1 cellular context compared by ENCODE assay signal in the genomic region with DNA sequence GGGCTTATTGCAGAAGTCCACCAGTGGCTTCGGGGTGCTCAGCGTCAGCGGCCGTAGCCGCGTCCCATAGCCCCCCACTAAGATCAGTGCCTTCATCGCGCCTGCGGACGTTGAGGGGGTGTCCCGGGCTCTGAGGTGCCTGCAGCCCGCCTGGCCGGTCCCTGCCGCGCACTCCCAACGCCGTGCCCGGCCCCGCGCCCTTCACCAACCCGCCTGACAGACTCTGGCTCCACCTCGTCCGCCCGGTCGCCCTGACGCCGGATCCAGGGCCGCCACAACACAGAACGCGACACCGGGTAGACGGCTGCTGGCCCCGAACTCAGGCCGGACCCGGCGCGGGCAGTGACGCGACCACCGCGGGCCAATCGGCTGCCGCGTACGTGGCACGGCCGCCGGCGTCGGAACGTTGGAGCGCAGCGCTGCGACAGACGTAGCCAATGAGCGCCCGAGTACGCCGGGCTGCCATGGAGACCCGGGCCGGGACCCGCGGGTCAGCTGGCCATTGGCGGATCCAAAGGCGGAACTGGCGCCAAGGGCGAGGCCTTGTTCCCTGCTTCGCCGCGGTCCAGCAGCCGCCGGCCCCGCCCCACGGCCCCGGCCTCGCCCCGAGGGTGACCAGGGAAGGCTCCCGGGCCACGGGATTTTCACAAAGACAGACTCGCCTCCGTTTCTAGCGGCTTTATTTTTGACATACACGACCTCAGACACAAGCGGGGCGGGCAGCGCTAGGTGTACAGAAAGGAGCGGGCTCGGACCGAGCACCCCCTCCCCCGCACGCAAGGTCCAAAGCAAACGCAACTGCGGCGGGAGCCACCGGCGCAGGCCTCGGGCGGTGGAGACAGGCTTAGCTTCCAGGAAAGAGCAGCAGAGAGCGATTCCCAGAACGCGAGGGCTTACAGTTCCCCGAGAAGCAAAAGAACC.
TF ChIP-seq lines count a peak whose summit lies in the region.

Gene GMPPB, minus strand, starts transcription at position 321 of the 921 bp plus-strand sequence. Its CDS starts 225 bp downstream, at position 96.

TF ChIP-seq in WTC11, 78 proteins besides CTCF, POLR2A, EP300 and RAD21 (continued from another document and continues in another):
- 0 out of 2 replicates have a peak, but pooled peaks have one; percentile 36 for TF ChIP-seq AFF4 (CRISPR knock-in tag; IDR thresholded peaks at IDR 0.05; ENCODE audit: borderline replicate concordance)
- TF ChIP-seq, protein P1, sequence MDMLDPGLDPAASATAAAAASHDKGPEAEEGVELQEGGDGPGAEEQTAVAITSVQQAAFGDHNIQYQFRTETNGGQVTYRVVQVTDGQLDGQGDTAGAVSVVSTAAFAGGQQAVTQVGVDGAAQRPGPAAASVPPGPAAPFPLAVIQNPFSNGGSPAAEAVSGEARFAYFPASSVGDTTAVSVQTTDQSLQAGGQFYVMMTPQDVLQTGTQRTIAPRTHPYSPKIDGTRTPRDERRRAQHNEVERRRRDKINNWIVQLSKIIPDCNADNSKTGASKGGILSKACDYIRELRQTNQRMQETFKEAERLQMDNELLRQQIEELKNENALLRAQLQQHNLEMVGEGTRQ (CRISPR knock-in tag; IDR thresholded peaks at IDR 0.05) = peak; percentile 82
- peak; percentile 50; the same call in 1 of the 2 replicates for TF ChIP-seq ETV6 (CRISPR knock-in tag; IDR thresholded peaks at IDR 0.05)
- peak; percentile 6; the same call in 1 of the 2 replicates for TF ChIP-seq ZBTB21 (CRISPR knock-in tag; IDR thresholded peaks at IDR 0.05; ENCODE audit: borderline replicate concordance)
- no peak for TF ChIP-seq NR1H2 (CRISPR knock-in tag; IDR thresholded peaks at IDR 0.05)
- no peak for TF ChIP-seq ZNF512 (CRISPR knock-in tag; IDR thresholded peaks at IDR 0.05; ENCODE audit: borderline replicate concordance)
- peak; percentile 76; the same call in 1 of the 2 replicates for TF ChIP-seq MYBL2 (CRISPR knock-in tag; IDR thresholded peaks at IDR 0.05)
- peak; percentile 97 for TF ChIP-seq CREM (CRISPR knock-in tag; IDR thresholded peaks at IDR 0.05)
- TF ChIP-seq ZNF219 (CRISPR knock-in tag; IDR thresholded peaks at IDR 0.05; ENCODE audit: borderline replicate concordance) = no peak
- TF ChIP-seq, protein P2, sequence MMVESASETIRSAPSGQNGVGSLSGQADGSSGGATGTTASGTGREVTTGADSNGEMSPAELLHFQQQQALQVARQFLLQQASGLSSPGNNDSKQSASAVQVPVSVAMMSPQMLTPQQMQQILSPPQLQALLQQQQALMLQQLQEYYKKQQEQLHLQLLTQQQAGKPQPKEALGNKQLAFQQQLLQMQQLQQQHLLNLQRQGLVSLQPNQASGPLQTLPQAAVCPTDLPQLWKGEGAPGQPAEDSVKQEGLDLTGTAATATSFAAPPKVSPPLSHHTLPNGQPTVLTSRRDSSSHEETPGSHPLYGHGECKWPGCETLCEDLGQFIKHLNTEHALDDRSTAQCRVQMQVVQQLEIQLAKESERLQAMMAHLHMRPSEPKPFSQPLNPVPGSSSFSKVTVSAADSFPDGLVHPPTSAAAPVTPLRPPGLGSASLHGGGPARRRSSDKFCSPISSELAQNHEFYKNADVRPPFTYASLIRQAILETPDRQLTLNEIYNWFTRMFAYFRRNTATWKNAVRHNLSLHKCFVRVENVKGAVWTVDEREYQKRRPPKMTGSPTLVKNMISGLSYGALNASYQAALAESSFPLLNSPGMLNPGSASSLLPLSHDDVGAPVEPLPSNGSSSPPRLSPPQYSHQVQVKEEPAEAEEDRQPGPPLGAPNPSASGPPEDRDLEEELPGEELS (CRISPR knock-in tag; IDR thresholded peaks at IDR 0.05) = peak; percentile 56; the same call in 1 of the 2 replicates
- TF ChIP-seq NR3C1 (CRISPR knock-in tag; conservative IDR thresholded peaks at IDR 0.05; ENCODE audit: low read depth) = peak; percentile 83; the same call in 1 of the 2 replicates
- TF ChIP-seq SMAD4 (CRISPR knock-in tag; IDR thresholded peaks at IDR 0.05) = no peak; the same call in 1 of the 2 replicates
- TF ChIP-seq, protein P3, sequence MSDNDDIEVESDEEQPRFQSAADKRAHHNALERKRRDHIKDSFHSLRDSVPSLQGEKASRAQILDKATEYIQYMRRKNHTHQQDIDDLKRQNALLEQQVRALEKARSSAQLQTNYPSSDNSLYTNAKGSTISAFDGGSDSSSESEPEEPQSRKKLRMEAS (CRISPR knock-in tag; IDR thresholded peaks at IDR 0.05) = peak; percentile 73; the same call in 1 of the 2 replicates
- peak; percentile 59; the same call in 1 of the 2 replicates for TF ChIP-seq ATF1 (CRISPR knock-in tag; IDR thresholded peaks at IDR 0.05)
- TF ChIP-seq ZNF138 (CRISPR knock-in tag; conservative IDR thresholded peaks at IDR 0.05) = peak; percentile 57; the same call in 1 of the 2 replicates
- TF ChIP-seq SP1 (CRISPR knock-in tag; conservative IDR thresholded peaks at IDR 0.05) = peak; percentile 78
- TF ChIP-seq TEAD1 (CRISPR knock-in tag; IDR thresholded peaks at IDR 0.05) = peak; percentile 67
- TF ChIP-seq ZBTB43 (CRISPR knock-in tag; IDR thresholded peaks at IDR 0.05) = 0 out of 2 replicates have a peak, but pooled peaks have one; percentile 14
- no peak for TF ChIP-seq ZNF232 (CRISPR knock-in tag; IDR thresholded peaks at IDR 0.05)
- no peak for TF ChIP-seq SMAD3 (CRISPR knock-in tag; IDR thresholded peaks at IDR 0.05; ENCODE audit: borderline replicate concordance)
- no peak for TF ChIP-seq E2F1 (CRISPR knock-in tag; IDR thresholded peaks at IDR 0.05)
- TF ChIP-seq, protein P4, sequence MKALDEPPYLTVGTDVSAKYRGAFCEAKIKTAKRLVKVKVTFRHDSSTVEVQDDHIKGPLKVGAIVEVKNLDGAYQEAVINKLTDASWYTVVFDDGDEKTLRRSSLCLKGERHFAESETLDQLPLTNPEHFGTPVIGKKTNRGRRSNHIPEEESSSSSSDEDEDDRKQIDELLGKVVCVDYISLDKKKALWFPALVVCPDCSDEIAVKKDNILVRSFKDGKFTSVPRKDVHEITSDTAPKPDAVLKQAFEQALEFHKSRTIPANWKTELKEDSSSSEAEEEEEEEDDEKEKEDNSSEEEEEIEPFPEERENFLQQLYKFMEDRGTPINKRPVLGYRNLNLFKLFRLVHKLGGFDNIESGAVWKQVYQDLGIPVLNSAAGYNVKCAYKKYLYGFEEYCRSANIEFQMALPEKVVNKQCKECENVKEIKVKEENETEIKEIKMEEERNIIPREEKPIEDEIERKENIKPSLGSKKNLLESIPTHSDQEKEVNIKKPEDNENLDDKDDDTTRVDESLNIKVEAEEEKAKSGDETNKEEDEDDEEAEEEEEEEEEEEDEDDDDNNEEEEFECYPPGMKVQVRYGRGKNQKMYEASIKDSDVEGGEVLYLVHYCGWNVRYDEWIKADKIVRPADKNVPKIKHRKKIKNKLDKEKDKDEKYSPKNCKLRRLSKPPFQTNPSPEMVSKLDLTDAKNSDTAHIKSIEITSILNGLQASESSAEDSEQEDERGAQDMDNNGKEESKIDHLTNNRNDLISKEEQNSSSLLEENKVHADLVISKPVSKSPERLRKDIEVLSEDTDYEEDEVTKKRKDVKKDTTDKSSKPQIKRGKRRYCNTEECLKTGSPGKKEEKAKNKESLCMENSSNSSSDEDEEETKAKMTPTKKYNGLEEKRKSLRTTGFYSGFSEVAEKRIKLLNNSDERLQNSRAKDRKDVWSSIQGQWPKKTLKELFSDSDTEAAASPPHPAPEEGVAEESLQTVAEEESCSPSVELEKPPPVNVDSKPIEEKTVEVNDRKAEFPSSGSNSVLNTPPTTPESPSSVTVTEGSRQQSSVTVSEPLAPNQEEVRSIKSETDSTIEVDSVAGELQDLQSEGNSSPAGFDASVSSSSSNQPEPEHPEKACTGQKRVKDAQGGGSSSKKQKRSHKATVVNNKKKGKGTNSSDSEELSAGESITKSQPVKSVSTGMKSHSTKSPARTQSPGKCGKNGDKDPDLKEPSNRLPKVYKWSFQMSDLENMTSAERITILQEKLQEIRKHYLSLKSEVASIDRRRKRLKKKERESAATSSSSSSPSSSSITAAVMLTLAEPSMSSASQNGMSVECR (CRISPR knock-in tag; IDR thresholded peaks at IDR 0.05; ENCODE audit: borderline replicate concordance) = peak; percentile 88
- TF ChIP-seq ZNF396 (CRISPR knock-in tag; IDR thresholded peaks at IDR 0.05; ENCODE audit: borderline replicate concordance) = no peak
- peak; percentile 72; the same call in 1 of the 2 replicates for TF ChIP-seq CBFB (CRISPR knock-in tag; IDR thresholded peaks at IDR 0.05; ENCODE audit: low read depth)
- no peak for TF ChIP-seq KAT7 (CRISPR knock-in tag; IDR thresholded peaks at IDR 0.05; ENCODE audit: borderline replicate concordance)
- TF ChIP-seq ESRRA (CRISPR knock-in tag; IDR thresholded peaks at IDR 0.05; ENCODE audit: borderline replicate concordance) = no peak
- TF ChIP-seq ZNF281 (CRISPR knock-in tag; IDR thresholded peaks at IDR 0.05) = 0 out of 2 replicates have a peak, but pooled peaks have one; percentile 0
